8 cellular contexts compared by ENCODE assay signal in genomic region chr19:7098701-7099596, GRCh38. TPM values are rescaled to one million over a fixed set of nuclear protein-coding genes. Genes with fewer than 3 reads are reported as not detected.
A peak's percentile ranks its signal among the peaks of the same experiment; 100 is the strongest.
DNase-seq lines count a peak whose midpoint lies in the region; ATAC-seq, FAIRE-seq and TF ChIP-seq lines count a peak whose summit lies in the region.

No MANE protein-coding gene starts in this region.

- peak; percentile 85 for ATAC-seq in HG02763 (IDR thresholded peaks at IDR 0.05; ENCODE audit: unreplicated experiment)

- H2BK120ac ChIP-seq in trophoblast cell (ENCODE audit: insufficient read depth, low read length, poor library complexity), result peak overlapping the region; percentile 82

- TF ChIP-seq EP300 in tibial nerve (IDR thresholded peaks at IDR 0.05), result peak; percentile 62 to 63

- no peak overlapping the region for H2AK5ac ChIP-seq in trophoblast cell (ENCODE audit: low read length)

- peak; percentile 53; the same call in 1 of the 2 replicates for TF ChIP-seq POLR2A in GM12891 (IDR thresholded peaks at IDR 0.05; ENCODE audit: low read depth, low read length)
- TF ChIP-seq POLR2A in tibial nerve (IDR thresholded peaks at IDR 0.05), result peak in 1 of 2 donors; percentile 27

- H3K23ac ChIP-seq in trophoblast cell (ENCODE audit: low read length), result no peak overlapping the region

- H4K8ac ChIP-seq in trophoblast cell (ENCODE audit: low read depth, low read length), result peak overlapping the region; percentile 87

- peak overlapping the region; percentile 61 for H3K4me2 ChIP-seq in trophoblast cell (ENCODE audit: low read length)

- no peaks in the 10 kb centered on the region for H3K36me3 ChIP-seq in adipocyte (ENCODE audit: control insufficient read depth, insufficient read depth, low read length, severe bottlenecking)
- no peaks in the 10 kb centered on the region for H3K36me3 ChIP-seq in trophoblast cell (ENCODE audit: control insufficient read depth in 1 of 2, insufficient read depth in 2 of 2, low read length in 2 of 2)
- peaks cover 0 to 25% (median 0%) of the 10 kb centered on the region in 3 donors for H3K36me3 ChIP-seq in tibial nerve

- peaks cover 8% of the 10 kb centered on the region for H3K79me1 ChIP-seq in trophoblast cell (ENCODE audit: low read length)

- peak overlapping the region; percentile 65 for H2AFZ ChIP-seq in trophoblast cell (ENCODE audit: insufficient read depth, low read length, poor library complexity)

- peak overlapping the region; percentile 93 for H2BK5ac ChIP-seq in trophoblast cell (ENCODE audit: low read depth, low read length, poor library complexity)

- H3K27ac ChIP-seq in trophoblast cell (ENCODE audit: low read depth, low read length), result peak overlapping the region; percentile 94
- H3K27ac ChIP-seq in tibial nerve, result peak overlapping the region; percentile 80 to 99 (median 94)

- intact Hi-C loops in cardiac septum (cut with DNase I), result no loop called here

- peak; percentile 78 for DNase-seq in GM12891 (ENCODE audit: insufficient read length, low spot score)
- peak; percentile 91 for DNase-seq in NCI-H1417 treated with DMSO at 0.1 percent for 48 hours (lab: John Stamatoyannopoulos, UW)
- DNase-seq in SW480 (ENCODE audit: low spot score), result peak; percentile 91
- peak; percentile 97 for DNase-seq in adipocyte (ENCODE audit: low read depth)
- peak; percentile 95 for DNase-seq in cardiac septum (ENCODE audit: low spot score)
- peak; percentile 93 to 96 for DNase-seq in trophoblast cell
- peak; percentile 84 to 91 for DNase-seq in tibial nerve (ENCODE audit: low spot score in 2 of 2)

- peak overlapping the region; percentile 86 for H3K4me3 ChIP-seq in adipocyte (ENCODE audit: low read length)
- H3K4me3 ChIP-seq in trophoblast cell (ENCODE audit: low read depth, low read length), result peak overlapping the region; percentile 78
- peak overlapping the region; percentile 42 to 72 (median 61) for H3K4me3 ChIP-seq in tibial nerve

- no peak overlapping the region for H2BK12ac ChIP-seq in trophoblast cell (ENCODE audit: low read length)

- H4K91ac ChIP-seq in trophoblast cell (ENCODE audit: low read depth, low read length), result peak overlapping the region; percentile 91

- peak overlapping the region; percentile 96 for H3K14ac ChIP-seq in trophoblast cell (ENCODE audit: low read length)

- peak; percentile 96 for FAIRE-seq in GM12891 (lab: Jason Lieb, UNC)

- peak overlapping the region; percentile 89 for H3K18ac ChIP-seq in trophoblast cell (ENCODE audit: low read length)

- peaks cover 7% of the 10 kb centered on the region for H3K9me3 ChIP-seq in adipocyte (ENCODE audit: control insufficient read depth, low read length)
- H3K9me3 ChIP-seq in trophoblast cell (ENCODE audit: insufficient read depth, low read depth, low read length), result peaks cover 6% of the 10 kb centered on the region
- H3K9me3 ChIP-seq in tibial nerve, result peaks cover 0 to 40% (median 5%) of the 10 kb centered on the region in 4 donors

- H3K4me1 ChIP-seq in adipocyte (ENCODE audit: control insufficient read depth, insufficient read depth, low read length), result peaks cover 3% of the 10 kb centered on the region
- peaks cover 4% of the 10 kb centered on the region in 2 experiments for H3K4me1 ChIP-seq in trophoblast cell (ENCODE audit: control insufficient read depth in 1 of 2, insufficient read depth in 2 of 2, low read length in 2 of 2)
- H3K4me1 ChIP-seq in tibial nerve, result peaks cover 0 to 6% (median 0%) of the 10 kb centered on the region in 4 donors

- H3K4ac ChIP-seq in trophoblast cell (ENCODE audit: low read depth, low read length), result peak overlapping the region; percentile 41

- no CpG with 5 or more reads among the region's 78 CpGs for WGBS in trophoblast cell (ENCODE audit: extremely low coverage, insufficient coverage, insufficient read length)
- 0 to 1% methylated on average over 78 of the region's 78 CpGs for WGBS in tibial nerve, 2 donors

- peak overlapping the region; percentile 80 for H4K12ac ChIP-seq in trophoblast cell (ENCODE audit: low read depth, low read length)

- H3K79me2 ChIP-seq in trophoblast cell (ENCODE audit: control insufficient read depth, insufficient read depth, low read length, poor library complexity), result peaks cover 6% of the 10 kb centered on the region

- H3K27me3 ChIP-seq in adipocyte (replicated peaks; ENCODE audit: control insufficient read depth, insufficient read depth, low read length) (no peaks in the 10 kb centered on the region), trophoblast cell (ENCODE audit: insufficient read depth, low read length) (no peaks in the 10 kb centered on the region), tibial nerve (no peaks in the 10 kb centered on the region)

- H3K9ac ChIP-seq in adipocyte (ENCODE audit: low read length) (peak overlapping the region; percentile 97), trophoblast cell (ENCODE audit: low read length) (peak overlapping the region; percentile 78)

- TF ChIP-seq CTCF in tibial nerve (IDR thresholded peaks at IDR 0.05), result peak in 2 of 5 experiments; percentile 11 to 39

TF ChIP-seq in GM12891, 5 proteins besides CTCF, POLR2A, EP300 and RAD21:
- TF ChIP-seq POU2F2 (IDR thresholded peaks at IDR 0.05; ENCODE audit: low read depth, low read length) (no peak), TAF1 (IDR thresholded peaks at IDR 0.05; ENCODE audit: low read depth, low read length) (peak; percentile 40), POLR2AphosphoS5 (IDR thresholded peaks at IDR 0.05; ENCODE audit: low read depth, low read length) (peak; percentile 73), SPI1 (IDR thresholded peaks at IDR 0.05; ENCODE audit: low read depth, low read length) (0 out of 2 replicates have a peak, but pooled peaks have one; percentile 8), PAX5 (IDR thresholded peaks at IDR 0.05; ENCODE audit: insufficient read depth, low read length, severe bottlenecking) (no peak)
TF ChIP-seq in GM12891: peak in this region for 3.

RNA-seq across cellular contexts. Expression of gene ZNF557, which starts 29.4 kb away (rescaled TPM):
- 1.9 TPM for polyA plus RNA-seq in GM12891 (2012; ENCODE audit: low read depth, missing spikeins)
- total RNA-seq in cardiac septum (4.7 TPM), tibial nerve (10 to 100 TPM in 1 of 4 donors, 1 to 10 TPM in 3; 7.3 to 14.6 (median 9.8) TPM)
- polyA plus RNA-seq in trophoblast cell (2013), result 5.7 TPM in 2 replicates

RNA-seq across cellular contexts. Expression of gene MBD3L3, which starts 40.5 kb away (rescaled TPM):
- polyA plus RNA-seq in GM12891 (2012; ENCODE audit: low read depth, missing spikeins), result 0.23 TPM
- total RNA-seq in cardiac septum (not detected), tibial nerve (not detected)
- polyA plus RNA-seq in trophoblast cell (2013), result not detected in 2 replicates

RNA-seq across cellular contexts. Expression of gene MBD3L2, which starts 49.8 kb away (rescaled TPM):
- polyA plus RNA-seq in GM12891 (2012; ENCODE audit: low read depth, missing spikeins), result 0.22 TPM
- total RNA-seq in cardiac septum (not detected), tibial nerve (not detected)
- not detected in 2 replicates for polyA plus RNA-seq in trophoblast cell (2013)

RNA-seq across cellular contexts. Expression of gene MBD3L4, which starts 59.0 kb away (rescaled TPM):
- polyA plus RNA-seq in GM12891 (2012; ENCODE audit: low read depth, missing spikeins), result not detected
- total RNA-seq in cardiac septum (not detected), tibial nerve (not detected)
- not detected in 2 replicates for polyA plus RNA-seq in trophoblast cell (2013)

Comparison
In these comparisons a context has a peak if more than half of its experiments do, and no peak if none do; other contexts are left out.
1. Peak in every context shown above with its lines: DNase-seq, ATAC-seq, H3K4me3 ChIP-seq and H3K27ac ChIP-seq.